ENCODE assay signal across 24 cellular contexts in the genomic region with DNA sequence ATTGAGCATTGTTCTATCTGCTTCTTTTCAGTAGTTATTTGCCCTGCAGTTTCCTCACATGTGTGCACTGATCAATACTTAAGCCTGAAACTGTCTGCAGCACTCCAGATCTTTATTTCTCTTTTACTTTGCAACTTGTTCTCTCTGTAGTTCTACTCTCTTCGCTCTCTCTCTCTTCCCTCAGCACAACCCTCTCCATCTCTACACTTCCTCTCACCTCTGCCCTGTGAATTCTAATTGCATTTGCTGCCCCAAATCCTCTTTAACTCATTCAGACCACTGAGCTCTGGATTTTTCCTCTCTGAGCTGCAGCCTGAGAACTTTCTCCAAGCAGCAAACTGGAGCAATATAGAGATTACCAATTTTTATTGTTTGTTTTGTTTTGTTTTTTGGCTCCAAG.
"Had no signal": no experiment of that assay in that cellular context is flagged by ENCODE, and none has a peak within 500 bp of the region (broad histone marks: within the 10 kb centered on the region; RNA-seq: fewer than 3 reads in every experiment).

No MANE protein-coding gene starts in this region.

- H3K4me1 ChIP-seq: parathyroid adenoma, spleen had no signal

- H3K27me3 Mint-ChIP-seq: activated naive CD8-positive, alpha-beta T cell; central memory CD8-positive, alpha-beta T cell; dendritic cell treated with granulocyte-macrophage colony-stimulating factor and Interleukin-4, amounts not matched to agents 40 ng/mL and 50 ng/mL, for 4 days; stimulated activated naive CD8-positive, alpha-beta T cell treated with anti-CD3 and anti-CD28 coated beads, Interleukin-15, Interleukin-2, amounts not matched to agents 100 ng/mL and 50 ng/mL, for 24 hours had no signal

- H3K79me2 ChIP-seq: parathyroid adenoma had no signal

- H3K4me1 Mint-ChIP-seq: central memory CD8-positive, alpha-beta T cell; nephron had no signal

- FAIRE-seq: bronchial epithelial cell, keratinocyte, urothelium cell line had no signal

- ATAC-seq: left cardiac atrium, left ventricle myocardium superior, right cardiac atrium had no signal

- DNase-seq: activated CD4-positive, alpha-beta T cell treated with anti-CD3 and anti-CD28 coated beads for 4 hours; activated CD4-positive, alpha-beta T cell treated with anti-CD3 and anti-CD28 coated beads, Interleukin-2, amount 50 U/mL, for 48 hours; activated CD8-positive, alpha-beta memory T cell treated with anti-CD3 and anti-CD28 coated beads for 24 hours; activated effector memory CD4-positive, alpha-beta T cell treated with Interleukin-2 at 50 U/mL for 16 hours; activated naive CD4-positive, alpha-beta T cell treated with Interleukin-2 at 50 U/mL for 16 hours; anterior cingulate cortex; effector CD4-positive, alpha-beta T cell; left cardiac atrium; left ventricle myocardium superior; occipital lobe; right cardiac atrium; spleen; stimulated activated CD4-positive, alpha-beta T cell treated with anti-CD3 and anti-CD28 coated beads, Interleukin-4, amount 100 ng/mL, for 1 hour; trophoblast cell had no signal

- H3K36me3 ChIP-seq: spleen, thoracic aorta had no signal

- H3K27ac Mint-ChIP-seq: activated naive CD8-positive, alpha-beta T cell; dendritic cell treated with granulocyte-macrophage colony-stimulating factor and Interleukin-4, amounts not matched to agents 40 ng/mL and 50 ng/mL, for 4 days; stimulated activated naive CD8-positive, alpha-beta T cell treated with anti-CD3 and anti-CD28 coated beads, Interleukin-15, Interleukin-2, amounts not matched to agents 100 ng/mL and 50 ng/mL, for 24 hours had no signal

- H3K9ac ChIP-seq: parathyroid adenoma had no signal

- H2AFZ ChIP-seq: parathyroid adenoma had no signal

- H3K27me3 ChIP-seq: spleen had no signal

- H3K4me3 Mint-ChIP-seq: activated naive CD8-positive, alpha-beta T cell; central memory CD8-positive, alpha-beta T cell; dendritic cell treated with granulocyte-macrophage colony-stimulating factor and Interleukin-4, amounts not matched to agents 40 ng/mL and 50 ng/mL, for 4 days; nephron; stimulated activated naive CD8-positive, alpha-beta T cell treated with anti-CD3 and anti-CD28 coated beads, Interleukin-15, Interleukin-2, amounts not matched to agents 100 ng/mL and 50 ng/mL, for 24 hours had no signal

- H3K36me3 Mint-ChIP-seq: activated naive CD8-positive, alpha-beta T cell had no signal

- H3K27ac ChIP-seq: parathyroid adenoma, spleen, thoracic aorta had no signal

- H3K4me3 ChIP-seq: spleen, thoracic aorta had no signal

- H3K9me3 Mint-ChIP-seq: dendritic cell treated with granulocyte-macrophage colony-stimulating factor and Interleukin-4, amounts not matched to agents 40 ng/mL and 50 ng/mL, for 4 days; nephron; stimulated activated naive CD8-positive, alpha-beta T cell treated with anti-CD3 and anti-CD28 coated beads, Interleukin-15, Interleukin-2, amounts not matched to agents 100 ng/mL and 50 ng/mL, for 24 hours had no signal

- H3K9me3 ChIP-seq: spleen, thoracic aorta had no signal
